In the genomic region with DNA sequence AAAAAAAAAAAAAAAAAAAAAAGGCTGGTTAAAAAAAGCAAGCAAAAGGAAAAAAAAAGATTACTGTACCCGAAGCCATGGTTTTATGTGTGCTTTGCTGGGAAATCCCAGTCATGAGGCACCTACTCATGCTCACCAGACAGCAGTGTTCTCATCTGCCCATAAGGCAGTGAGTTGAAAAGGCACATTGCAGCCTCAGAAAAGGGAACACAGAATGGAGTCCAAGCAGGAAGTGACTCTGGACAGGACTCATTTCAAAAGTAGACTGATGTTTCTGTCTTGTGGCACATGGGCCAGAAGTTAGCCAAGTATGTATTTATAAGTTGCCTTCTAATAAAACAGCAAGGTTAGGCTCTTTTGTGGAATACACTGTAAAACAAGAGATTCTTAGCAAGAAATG, we compare ENCODE assay signal across 8 cellular contexts. TPM values are rescaled to one million over a fixed set of nuclear protein-coding genes. Genes with fewer than 3 reads are reported as not detected.
DNase-seq lines count a peak whose midpoint lies in the region; ATAC-seq and TF ChIP-seq lines count a peak whose summit lies in the region.

No MANE protein-coding gene starts in this region.

- H3K36me3 Mint-ChIP-seq in activated T-helper 2 cell treated with anti-CD3 and anti-CD28 coated beads, Interferon-gamma antibody, Interleukin-2, Interleukin-4, amounts not matched to agents 10 μg/mL and 5 μg/mL and 100 μg/mL, durations not matched to agents 14 hours and 24 hours and 36 hours (ENCODE audit: low read depth), result peaks cover 93% of the 10 kb centered on the region
- peaks cover 29% of the 10 kb centered on the region for H3K36me3 Mint-ChIP-seq in natural killer cell treated with Interleukin-12 subunit alpha and Interleukin-12 subunit beta and Interleukin-15 and Interleukin-18, amount 100 ng/mL, for 72 hours

- H3K27ac Mint-ChIP-seq in activated T-helper 2 cell treated with anti-CD3 and anti-CD28 coated beads, Interferon-gamma antibody, Interleukin-2, Interleukin-4, amounts not matched to agents 10 μg/mL and 5 μg/mL and 100 μg/mL, durations not matched to agents 14 hours and 24 hours and 36 hours, result peak overlapping the region; percentile 96
- peak overlapping the region; percentile 92 to 96 for H3K27ac Mint-ChIP-seq in natural killer cell treated with Interleukin-12 subunit alpha and Interleukin-12 subunit beta and Interleukin-15 and Interleukin-18, amount 100 ng/mL, for 72 hours

- no peak for TF ChIP-seq CTCF in GM06990 (IDR thresholded peaks at IDR 0.05; ENCODE audit: insufficient read depth, low read length, poor library complexity, severe bottlenecking)

- no peaks in the 10 kb centered on the region for H3K27me3 Mint-ChIP-seq in activated T-helper 2 cell treated with anti-CD3 and anti-CD28 coated beads, Interferon-gamma antibody, Interleukin-2, Interleukin-4, amounts not matched to agents 10 μg/mL and 5 μg/mL and 100 μg/mL, durations not matched to agents 14 hours and 24 hours and 36 hours (ENCODE audit: low read depth)
- H3K27me3 Mint-ChIP-seq in natural killer cell treated with Interleukin-12 subunit alpha and Interleukin-12 subunit beta and Interleukin-15 and Interleukin-18, amount 100 ng/mL, for 72 hours, result no peaks in the 10 kb centered on the region

- no peak overlapping the region for H3K4me3 Mint-ChIP-seq in activated T-helper 2 cell treated with anti-CD3 and anti-CD28 coated beads, Interferon-gamma antibody, Interleukin-2, Interleukin-4, amounts not matched to agents 10 μg/mL and 5 μg/mL and 100 μg/mL, durations not matched to agents 14 hours and 24 hours and 36 hours (ENCODE audit: low read depth)
- H3K4me3 Mint-ChIP-seq in natural killer cell treated with Interleukin-12 subunit alpha and Interleukin-12 subunit beta and Interleukin-15 and Interleukin-18, amount 100 ng/mL, for 72 hours, result peak overlapping the region; percentile 80

- peaks cover 7% of the 10 kb centered on the region for H3K36me3 ChIP-seq in GM06990 (ENCODE audit: control insufficient read depth, insufficient read depth, low read length)

- intact Hi-C loops in activated T-helper 2 cell treated with anti-CD3 and anti-CD28 coated beads, Interferon-gamma antibody, Interleukin-2, Interleukin-4, amounts not matched to agents 10 μg/mL and 5 μg/mL and 100 μg/mL, durations not matched to agents 14 hours and 24 hours and 36 hours (cut with micrococcal nuclease), result loop anchor here (1.0 to 10.0 kb wide), 7 partner anchors 17 to 505 kb away; partner anchors contain the start of genes ABI1, ACBD5, MASTL and PDSS1

- H3K4me3 ChIP-seq in GM06990 (replicated peaks; ENCODE audit: low read depth, low read length), result no peak overlapping the region

- peaks cover 49% of the 10 kb centered on the region for H3K4me1 Mint-ChIP-seq in activated T-helper 2 cell treated with anti-CD3 and anti-CD28 coated beads, Interferon-gamma antibody, Interleukin-2, Interleukin-4, amounts not matched to agents 10 μg/mL and 5 μg/mL and 100 μg/mL, durations not matched to agents 14 hours and 24 hours and 36 hours (ENCODE audit: low read depth)
- H3K4me1 Mint-ChIP-seq in natural killer cell treated with Interleukin-12 subunit alpha and Interleukin-12 subunit beta and Interleukin-15 and Interleukin-18, amount 100 ng/mL, for 72 hours (ENCODE audit: low read depth in 2 of 2), result peaks cover 36 to 54% of the 10 kb centered on the region in 2 donors

- peak; percentile 83 for ATAC-seq in GM19395 (IDR thresholded peaks at IDR 0.05; ENCODE audit: unreplicated experiment)
- peak; percentile 80 for ATAC-seq in HG03354 (IDR thresholded peaks at IDR 0.05; ENCODE audit: poor library complexity, severe bottlenecking, unreplicated experiment)
- ATAC-seq in natural killer cell treated with Interleukin-12 subunit alpha and Interleukin-12 subunit beta and Interleukin-15 and Interleukin-18, amount 100 ng/mL, for 72 hours, result peak; percentile 90 to 91

- DNase-seq in GM06990 (ENCODE audit: extremely low read depth, insufficient read length), result peak; percentile 67
- peak; percentile 26 for DNase-seq in activated T-helper 2 cell treated with anti-CD3 and anti-CD28 coated beads, Interferon-gamma antibody, Interleukin-2, Interleukin-4, amounts not matched to agents 10 μg/mL and 5 μg/mL and 100 μg/mL, durations not matched to agents 14 hours and 24 hours and 36 hours (ENCODE audit: low spot score)
- peak; percentile 67 for DNase-seq in natural killer cell treated with Interleukin-12 subunit alpha and Interleukin-12 subunit beta and Interleukin-15 and Interleukin-18, amount 100 ng/mL, for 72 hours (ENCODE audit: low spot score)
- DNase-seq in NCI-H82 (lab: John Stamatoyannopoulos, UW), result no peak
- no peak for DNase-seq in ecto neural progenitor cell (ENCODE audit: low spot score)
- DNase-seq in NOMO-1 (lab: John Stamatoyannopoulos, UW; ENCODE audit: unreplicated experiment in 2 of 2), result no peak

- no peaks in the 10 kb centered on the region for H3K27me3 ChIP-seq in GM06990 (replicated peaks; ENCODE audit: control insufficient read depth, insufficient read depth, low read length)

- H3K9me3 Mint-ChIP-seq in activated T-helper 2 cell treated with anti-CD3 and anti-CD28 coated beads, Interferon-gamma antibody, Interleukin-2, Interleukin-4, amounts not matched to agents 10 μg/mL and 5 μg/mL and 100 μg/mL, durations not matched to agents 14 hours and 24 hours and 36 hours, result no peaks in the 10 kb centered on the region
- no peaks in the 10 kb centered on the region for H3K9me3 Mint-ChIP-seq in natural killer cell treated with Interleukin-12 subunit alpha and Interleukin-12 subunit beta and Interleukin-15 and Interleukin-18, amount 100 ng/mL, for 72 hours

RNA-seq across cellular contexts. Expression of gene PDSS1, which starts 40.2 kb away (rescaled TPM):
- 27.9 and 32.3 TPM in 2 replicates for total RNA-seq in activated T-helper 2 cell treated with anti-CD3 and anti-CD28 coated beads, Interferon-gamma antibody, Interleukin-2, Interleukin-4, amounts not matched to agents 10 μg/mL and 5 μg/mL and 100 μg/mL, durations not matched to agents 14 hours and 24 hours and 36 hours
- total RNA-seq in natural killer cell treated with Interleukin-12 subunit alpha and Interleukin-12 subunit beta and Interleukin-15 and Interleukin-18, amount 100 ng/mL, for 72 hours, result 10 to 100 TPM; 14.0 to 31.3 TPM

Comparison
In these comparisons a context has a peak if more than half of its experiments do, and no peak if none do; other contexts are left out.
1. DNase-seq: peak in GM06990 (single experiment), activated T-helper 2 cell treated with anti-CD3 and anti-CD28 coated beads, Interferon-gamma antibody, Interleukin-2, Interleukin-4, amounts not matched to agents 10 μg/mL and 5 μg/mL and 100 μg/mL, durations not matched to agents 14 hours and 24 hours and 36 hours (single experiment) and natural killer cell treated with Interleukin-12 subunit alpha and Interleukin-12 subunit beta and Interleukin-15 and Interleukin-18, amount 100 ng/mL, for 72 hours (single experiment); none in NCI-H82 (single experiment), ecto neural progenitor cell (single experiment) and NOMO-1 (0 of 2).
2. Peak in every context shown above with its lines, with median percentiles within 50 percentile points of each other: ATAC-seq.